In the genomic region with DNA sequence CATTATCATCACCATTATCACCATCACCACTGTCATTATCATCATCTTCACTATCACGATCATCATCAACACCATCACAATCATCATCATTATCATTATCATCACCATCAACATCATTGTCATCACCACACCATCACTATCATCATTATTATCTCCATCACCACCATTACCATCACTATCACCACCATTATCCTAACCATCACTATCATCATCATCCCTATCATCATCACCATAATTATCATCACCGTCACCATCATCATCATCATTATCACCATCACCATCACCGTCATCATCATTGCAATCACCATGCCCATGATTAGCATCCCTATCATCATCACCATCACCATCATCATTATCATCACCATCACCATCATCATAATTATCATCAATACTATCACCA, we compare ENCODE assay signal across 28 cellular contexts.
"Had no signal": no experiment of that assay in that cellular context is flagged by ENCODE, and none has a peak within 500 bp of the region (broad histone marks: within the 10 kb centered on the region; RNA-seq: fewer than 3 reads in every experiment).

No MANE protein-coding gene starts in this region.

- H3K27ac Mint-ChIP-seq: naive thymus-derived CD4-positive, alpha-beta T cell; natural killer cell; nephron; neural progenitor cell; progenitor cell of endocrine pancreas; stimulated activated effector memory CD8-positive, alpha-beta T cell treated with anti-CD3 and anti-CD28 coated beads, Interleukin-12 subunit alpha, Interleukin-12 subunit beta, amount 100 ng/mL, for 72 hours; stimulated activated naive B cell treated with anti-CD40 and anti-IgM and Interleukin-4, amounts not matched to agents 10 μg/mL and 1 μg/mL and 100 μg/mL, for 72 hours; stimulated activated naive CD8-positive, alpha-beta T cell treated with anti-CD3 and anti-CD28 coated beads, Interleukin-15, Interleukin-2, amounts not matched to agents 100 ng/mL and 50 ng/mL, for 24 hours had no signal

- H3K27me3 Mint-ChIP-seq: stimulated activated naive B cell treated with anti-CD40 and anti-IgM and Interleukin-4, amounts not matched to agents 10 μg/mL and 1 μg/mL and 100 μg/mL, for 72 hours; stimulated activated naive CD8-positive, alpha-beta T cell treated with anti-CD3 and anti-CD28 coated beads, Interleukin-15, Interleukin-2, amounts not matched to agents 100 ng/mL and 50 ng/mL, for 24 hours had no signal

- H3K79me2 ChIP-seq: parathyroid adenoma had no signal

- H3K36me3 Mint-ChIP-seq: naive thymus-derived CD4-positive, alpha-beta T cell; natural killer cell; neural progenitor cell; stimulated activated effector memory CD8-positive, alpha-beta T cell treated with anti-CD3 and anti-CD28 coated beads, Interleukin-12 subunit alpha, Interleukin-12 subunit beta, amount 100 ng/mL, for 72 hours; stimulated activated naive B cell treated with anti-CD40 and anti-IgM and Interleukin-4, amounts not matched to agents 10 μg/mL and 1 μg/mL and 100 μg/mL, for 72 hours had no signal

- H3K4me3 Mint-ChIP-seq: naive thymus-derived CD4-positive, alpha-beta T cell; natural killer cell; nephron; neural progenitor cell; stimulated activated effector memory CD8-positive, alpha-beta T cell treated with anti-CD3 and anti-CD28 coated beads, Interleukin-12 subunit alpha, Interleukin-12 subunit beta, amount 100 ng/mL, for 72 hours; stimulated activated naive B cell treated with anti-CD40 and anti-IgM and Interleukin-4, amounts not matched to agents 10 μg/mL and 1 μg/mL and 100 μg/mL, for 72 hours; stimulated activated naive CD8-positive, alpha-beta T cell treated with anti-CD3 and anti-CD28 coated beads, Interleukin-15, Interleukin-2, amounts not matched to agents 100 ng/mL and 50 ng/mL, for 24 hours had no signal

- ATAC-seq: naive thymus-derived CD4-positive, alpha-beta T cell; natural killer cell; psoas muscle; right cardiac atrium; sciatic nerve; stimulated activated effector memory CD8-positive, alpha-beta T cell treated with anti-CD3 and anti-CD28 coated beads, Interleukin-12 subunit alpha, Interleukin-12 subunit beta, amount 100 ng/mL, for 72 hours; stimulated activated naive B cell treated with anti-CD40 and anti-IgM and Interleukin-4, amounts not matched to agents 10 μg/mL and 1 μg/mL and 100 μg/mL, for 72 hours had no signal

- H3K27me3 ChIP-seq: neural progenitor cell, ovary, thyroid gland, tibial nerve, upper lobe of left lung, uterus had no signal

- H3K27ac ChIP-seq: neural progenitor cell, ovary, parathyroid adenoma, psoas muscle, skin epidermis, spleen, stomach, thoracic aorta, thyroid gland, tibial nerve, upper lobe of left lung, uterus had no signal

- DNase-seq: naive thymus-derived CD4-positive, alpha-beta T cell; natural killer cell; occipital lobe; ovary; psoas muscle; right cardiac atrium; spleen; stimulated activated CD4-positive, alpha-beta T cell treated with anti-CD3 and anti-CD28 coated beads, Interleukin-12 subunit alpha, Interleukin-12 subunit beta, amount 100 ng/mL, for 4 hours; stimulated activated CD4-positive, alpha-beta T cell treated with anti-CD3 and anti-CD28 coated beads, Interleukin-1b, Interleukin-23, amount 100 ng/mL, for 48 hours; stimulated activated CD4-positive, alpha-beta T cell treated with anti-CD3 and anti-CD28 coated beads, Interleukin-4, amount 100 ng/mL, for 1 hour; stimulated activated naive B cell treated with anti-CD40 and anti-IgM and Interleukin-4, amounts not matched to agents 10 μg/mL and 1 μg/mL and 100 μg/mL, for 72 hours; stimulated activated naive CD4-positive, alpha-beta T cell treated with Interleukin-2 at 50 U/mL for 16 hours; stomach; thyroid gland; trophoblast cell; upper lobe of left lung; uterus had no signal

- H2AFZ ChIP-seq: neural progenitor cell, parathyroid adenoma had no signal

- H3K4me2 ChIP-seq: neural progenitor cell, smooth muscle cell had no signal

- H3K4me1 ChIP-seq: neural progenitor cell, parathyroid adenoma, psoas muscle, spleen, thyroid gland, tibial nerve, upper lobe of left lung, uterus had no signal

- H3K9ac ChIP-seq: neural progenitor cell, parathyroid adenoma had no signal

- H3K4me3 ChIP-seq: neural progenitor cell, ovary, psoas muscle, skin epidermis, smooth muscle cell, spleen, stomach, thoracic aorta, thyroid gland, tibial nerve, upper lobe of left lung, uterus had no signal

- H3K9me3 ChIP-seq: ovary, psoas muscle, stomach, thoracic aorta, thyroid gland, tibial nerve, upper lobe of left lung, uterus had no signal

- H3K9me3 Mint-ChIP-seq: natural killer cell; nephron; stimulated activated effector memory CD8-positive, alpha-beta T cell treated with anti-CD3 and anti-CD28 coated beads, Interleukin-12 subunit alpha, Interleukin-12 subunit beta, amount 100 ng/mL, for 72 hours; stimulated activated naive CD8-positive, alpha-beta T cell treated with anti-CD3 and anti-CD28 coated beads, Interleukin-15, Interleukin-2, amounts not matched to agents 100 ng/mL and 50 ng/mL, for 24 hours had no signal

- H3K36me3 ChIP-seq: neural progenitor cell, ovary, spleen, stomach, thoracic aorta, thyroid gland, tibial nerve, upper lobe of left lung, uterus had no signal

- H3K4me1 Mint-ChIP-seq: naive thymus-derived CD4-positive, alpha-beta T cell; natural killer cell; nephron; stimulated activated effector memory CD8-positive, alpha-beta T cell treated with anti-CD3 and anti-CD28 coated beads, Interleukin-12 subunit alpha, Interleukin-12 subunit beta, amount 100 ng/mL, for 72 hours; stimulated activated naive B cell treated with anti-CD40 and anti-IgM and Interleukin-4, amounts not matched to agents 10 μg/mL and 1 μg/mL and 100 μg/mL, for 72 hours had no signal
